ENCODE assay signal across 8 cellular contexts in the genomic region with DNA sequence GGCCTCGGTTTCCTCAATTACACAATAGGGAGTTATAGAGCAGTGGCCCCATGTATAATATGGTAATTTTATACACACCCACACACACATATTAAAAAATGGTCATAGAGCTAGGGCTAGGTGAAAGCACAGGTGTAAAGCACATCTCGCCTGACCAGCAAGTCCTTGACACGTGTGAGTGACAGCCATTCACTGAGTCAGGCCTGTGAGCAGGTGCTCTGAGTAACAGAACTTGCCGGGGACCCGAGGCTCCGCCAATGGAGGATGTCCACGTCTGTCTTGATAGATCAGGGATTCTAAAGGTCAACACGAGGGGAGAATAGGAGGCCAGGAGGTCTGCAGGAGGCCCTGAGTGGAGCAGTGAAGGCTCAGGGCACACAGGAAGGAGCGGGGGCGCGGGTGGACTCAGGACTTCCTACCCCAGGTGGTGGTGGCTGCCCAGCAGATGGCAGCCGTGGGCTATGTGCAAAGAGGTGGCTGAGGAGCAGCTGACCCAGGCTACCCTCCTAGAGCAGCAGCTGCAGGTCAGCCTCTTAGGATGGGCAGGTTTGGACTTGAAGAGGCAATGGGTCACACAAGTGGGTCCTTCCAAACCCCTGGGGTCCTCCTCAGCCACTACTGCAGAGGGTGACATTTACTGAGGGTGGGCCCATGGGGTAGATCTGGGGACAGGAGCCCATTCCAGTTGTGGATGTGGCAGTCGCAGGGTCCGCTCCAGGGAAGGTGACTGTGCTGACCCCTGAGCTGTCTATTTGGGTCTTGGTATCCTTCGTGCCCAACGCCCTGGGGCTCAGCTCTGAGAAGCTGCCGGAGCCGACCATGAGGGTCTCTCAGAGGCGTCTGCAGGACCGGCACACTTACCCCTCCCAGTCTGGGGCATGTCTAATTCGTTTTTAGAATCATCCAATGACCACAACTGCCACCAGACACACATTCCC. TPM values are rescaled to one million over a fixed set of nuclear protein-coding genes. Genes with fewer than 3 reads are reported as not detected.
DNase-seq lines count a peak whose midpoint lies in the region; ATAC-seq, FAIRE-seq and TF ChIP-seq lines count a peak whose summit lies in the region.

No MANE protein-coding gene starts in this region.

- H3K9me2 ChIP-seq in DOHH2 (replicated peaks; ENCODE audit: control insufficient read depth, low read length), result no peaks in the 10 kb centered on the region

- TF ChIP-seq CTCF in DOHH2 (IDR thresholded peaks at IDR 0.05; ENCODE audit: low read depth, low read length, poor library complexity, severe bottlenecking) (peak; percentile 86), neural crest cell (conservative IDR thresholded peaks at IDR 0.05) (peak; percentile 77)

- no peak overlapping the region for H3K4me3 ChIP-seq in DOHH2 (ENCODE audit: low read length)

- peaks cover 10 to 15% (median 11%) of the 10 kb centered on the region in 3 donors for H3K4me1 Mint-ChIP-seq in IgD-negative memory B cell
- peaks cover 32% of the 10 kb centered on the region for H3K4me1 Mint-ChIP-seq in activated T-cell treated with anti-CD3 and anti-CD28 coated beads, Interleukin-2, amount 50 U/mL, for 72 hours (ENCODE audit: low read depth)
- H3K4me1 Mint-ChIP-seq in neural crest cell, result no peaks in the 10 kb centered on the region
- H3K4me1 Mint-ChIP-seq in stimulated activated naive CD8-positive, alpha-beta T cell treated with anti-CD3 and anti-CD28 coated beads, Interleukin-15, Interleukin-2, amounts not matched to agents 100 ng/mL and 50 ng/mL, for 24 hours (ENCODE audit: low read depth), result peaks cover 25% of the 10 kb centered on the region

- peak; percentile 90 to 92 for ATAC-seq in activated T-cell treated with anti-CD3 and anti-CD28 coated beads, Interleukin-2, amount 50 U/mL, for 72 hours (replicated peaks in 1 of 2)
- no peak for ATAC-seq in GM21528 (IDR thresholded peaks at IDR 0.05; ENCODE audit: low FRiP score, unreplicated experiment)

- no peaks in the 10 kb centered on the region for H3F3A ChIP-seq in DOHH2 (ENCODE audit: control insufficient read depth, insufficient read depth)

- H3K4me1 ChIP-seq in DOHH2 (ENCODE audit: control insufficient read depth, low read length), result no peaks in the 10 kb centered on the region

- no peaks in the 10 kb centered on the region for H3K9me3 Mint-ChIP-seq in IgD-negative memory B cell
- no peaks in the 10 kb centered on the region for H3K9me3 Mint-ChIP-seq in activated T-cell treated with anti-CD3 and anti-CD28 coated beads, Interleukin-2, amount 50 U/mL, for 72 hours
- no peaks in the 10 kb centered on the region for H3K9me3 Mint-ChIP-seq in neural crest cell
- H3K9me3 Mint-ChIP-seq in stimulated activated naive CD8-positive, alpha-beta T cell treated with anti-CD3 and anti-CD28 coated beads, Interleukin-15, Interleukin-2, amounts not matched to agents 100 ng/mL and 50 ng/mL, for 24 hours, result no peaks in the 10 kb centered on the region

- H3K4me3 Mint-ChIP-seq in IgD-negative memory B cell (peak overlapping the region in 1 of 4 donors; percentile 54), neural crest cell (peak overlapping the region; percentile 33)
- H3K4me3 Mint-ChIP-seq in activated T-cell treated with anti-CD3 and anti-CD28 coated beads, Interleukin-2, amount 50 U/mL, for 72 hours, result no peak overlapping the region
- H3K4me3 Mint-ChIP-seq in stimulated activated naive CD8-positive, alpha-beta T cell treated with anti-CD3 and anti-CD28 coated beads, Interleukin-15, Interleukin-2, amounts not matched to agents 100 ng/mL and 50 ng/mL, for 24 hours, result peak overlapping the region; percentile 44

- H3K79me2 ChIP-seq in DOHH2 (ENCODE audit: control insufficient read depth, low read length), result no peaks in the 10 kb centered on the region

- H3K27ac Mint-ChIP-seq in IgD-negative memory B cell (peak overlapping the region; percentile 80 to 93 (median 92)), neural crest cell (ENCODE audit: unreplicated experiment) (no peak overlapping the region)
- H3K27ac Mint-ChIP-seq in activated T-cell treated with anti-CD3 and anti-CD28 coated beads, Interleukin-2, amount 50 U/mL, for 72 hours, result peak overlapping the region; percentile 36
- peak overlapping the region; percentile 46 for H3K27ac Mint-ChIP-seq in stimulated activated naive CD8-positive, alpha-beta T cell treated with anti-CD3 and anti-CD28 coated beads, Interleukin-15, Interleukin-2, amounts not matched to agents 100 ng/mL and 50 ng/mL, for 24 hours

- no peak for FAIRE-seq in RCC 7860 (lab: Jason Lieb, UNC)

- H3K36me3 Mint-ChIP-seq in IgD-negative memory B cell, result no peaks in the 10 kb centered on the region
- H3K36me3 Mint-ChIP-seq in activated T-cell treated with anti-CD3 and anti-CD28 coated beads, Interleukin-2, amount 50 U/mL, for 72 hours (ENCODE audit: insufficient read depth in 2 of 2), result peaks cover 4 to 9% of the 10 kb centered on the region in 2 donors
- peaks cover 6% of the 10 kb centered on the region for H3K36me3 Mint-ChIP-seq in neural crest cell (ENCODE audit: low read depth)
- peaks cover 48% of the 10 kb centered on the region for H3K36me3 Mint-ChIP-seq in stimulated activated naive CD8-positive, alpha-beta T cell treated with anti-CD3 and anti-CD28 coated beads, Interleukin-15, Interleukin-2, amounts not matched to agents 100 ng/mL and 50 ng/mL, for 24 hours (ENCODE audit: low read depth)

- H3K27ac ChIP-seq in DOHH2 (ENCODE audit: low read depth, low read length), result no peak overlapping the region

- no peaks in the 10 kb centered on the region for H3K9me3 ChIP-seq in DOHH2 (ENCODE audit: control insufficient read depth, insufficient read depth, low read length)

- DNase-seq in RCC 7860 (ENCODE audit: low spot score) (peak; percentile 71), fibroblast of gingiva (ENCODE audit: low read depth) (peak; percentile 58), neural crest cell (ENCODE audit: low read depth, low spot score) (peak; percentile 57)
- DNase-seq in activated T-cell treated with anti-CD3 and anti-CD28 coated beads, Interleukin-2, amount 50 U/mL, for 72 hours, result peak; percentile 84

- H3K27me3 Mint-ChIP-seq in IgD-negative memory B cell, result no peaks in the 10 kb centered on the region
- no peaks in the 10 kb centered on the region for H3K27me3 Mint-ChIP-seq in activated T-cell treated with anti-CD3 and anti-CD28 coated beads, Interleukin-2, amount 50 U/mL, for 72 hours (ENCODE audit: low read depth)
- H3K27me3 Mint-ChIP-seq in neural crest cell (ENCODE audit: low read depth), result no peaks in the 10 kb centered on the region
- H3K27me3 Mint-ChIP-seq in stimulated activated naive CD8-positive, alpha-beta T cell treated with anti-CD3 and anti-CD28 coated beads, Interleukin-15, Interleukin-2, amounts not matched to agents 100 ng/mL and 50 ng/mL, for 24 hours, result no peaks in the 10 kb centered on the region

- no peaks in the 10 kb centered on the region for H3K27me3 ChIP-seq in DOHH2 (ENCODE audit: control insufficient read depth, low read length)

- no peak overlapping the region for H3K4me2 ChIP-seq in DOHH2 (ENCODE audit: low read length)

- H4K20me1 ChIP-seq in DOHH2 (ENCODE audit: control insufficient read depth, insufficient read depth, low read depth, low read length), result peaks cover 3% of the 10 kb centered on the region; the same call in 1 of the 2 replicates

- H3K36me3 ChIP-seq in DOHH2 (ENCODE audit: control insufficient read depth, low read length), result peaks cover 57% of the 10 kb centered on the region

RNA-seq across cellular contexts. Expression of gene PRRT1B, which starts 45.9 kb away (rescaled TPM):
- polyA plus RNA-seq in IgD-negative memory B cell, result not detected
- not detected for total RNA-seq in activated T-cell treated with anti-CD3 and anti-CD28 coated beads, Interleukin-2, amount 50 U/mL, for 72 hours
- total RNA-seq in neural crest cell, result not detected in 2 replicates

Comparison
In these comparisons a context has a peak if more than half of its experiments do, and no peak if none do; other contexts are left out.
1. H3K4me3 Mint-ChIP-seq: peak in neural crest cell (single experiment) and stimulated activated naive CD8-positive, alpha-beta T cell treated with anti-CD3 and anti-CD28 coated beads, Interleukin-15, Interleukin-2, amounts not matched to agents 100 ng/mL and 50 ng/mL, for 24 hours (single experiment); none in activated T-cell treated with anti-CD3 and anti-CD28 coated beads, Interleukin-2, amount 50 U/mL, for 72 hours (0 of 2).
2. Peak in every context shown above with its lines, with median percentiles within 50 percentile points of each other: DNase-seq.